In the genomic region with DNA sequence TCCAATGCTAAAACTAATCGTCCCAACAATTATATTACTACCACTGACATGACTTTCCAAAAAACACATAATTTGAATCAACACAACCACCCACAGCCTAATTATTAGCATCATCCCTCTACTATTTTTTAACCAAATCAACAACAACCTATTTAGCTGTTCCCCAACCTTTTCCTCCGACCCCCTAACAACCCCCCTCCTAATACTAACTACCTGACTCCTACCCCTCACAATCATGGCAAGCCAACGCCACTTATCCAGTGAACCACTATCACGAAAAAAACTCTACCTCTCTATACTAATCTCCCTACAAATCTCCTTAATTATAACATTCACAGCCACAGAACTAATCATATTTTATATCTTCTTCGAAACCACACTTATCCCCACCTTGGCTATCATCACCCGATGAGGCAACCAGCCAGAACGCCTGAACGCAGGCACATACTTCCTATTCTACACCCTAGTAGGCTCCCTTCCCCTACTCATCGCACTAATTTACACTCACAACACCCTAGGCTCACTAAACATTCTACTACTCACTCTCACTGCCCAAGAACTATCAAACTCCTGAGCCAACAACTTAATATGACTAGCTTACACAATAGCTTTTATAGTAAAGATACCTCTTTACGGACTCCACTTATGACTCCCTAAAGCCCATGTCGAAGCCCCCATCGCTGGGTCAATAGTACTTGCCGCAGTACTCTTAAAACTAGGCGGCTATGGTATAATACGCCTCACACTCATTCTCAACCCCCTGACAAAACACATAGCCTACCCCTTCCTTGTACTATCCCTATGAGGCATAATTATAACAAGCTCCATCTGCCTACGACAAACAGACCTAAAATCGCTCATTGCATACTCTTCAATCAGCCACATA, we compare ENCODE assay signal across 20 cellular contexts.
A peak's percentile ranks its signal among the peaks of the same experiment; 100 is the strongest.
DNase-seq lines count a peak whose midpoint lies in the region; ATAC-seq, FAIRE-seq and TF ChIP-seq lines count a peak whose summit lies in the region.
"Had no signal": no experiment of that assay in that cellular context is flagged by ENCODE, and none has a peak within 500 bp of the region (broad histone marks: within the 10 kb centered on the region; RNA-seq: fewer than 3 reads in every experiment).

No MANE protein-coding gene starts in this region.

- H3K27me3 ChIP-seq in HepG2 (ENCODE audit: control insufficient read depth in 1 of 2, insufficient read depth in 2 of 2, low read length in 2 of 2) (no peaks in the 10 kb centered on the region), right lobe of liver (no peaks in the 10 kb centered on the region), K562 (ENCODE audit: control insufficient read depth in 2 of 2, insufficient read depth in 2 of 2, low read length in 2 of 2) (no peaks in the 10 kb centered on the region)
- H3K27me3 ChIP-seq: BLaER1 treated with 17β-estradiol and CSF1 and Interleukin-3, amounts not matched to agents 10 nM and 100 nM had no signal

- TF ChIP-seq EP300 in HepG2 (IDR thresholded peaks at IDR 0.05; ENCODE audit: low read depth in 2 of 2, low read length in 2 of 2) (no peak), HepG2 (CRISPR knock-in tag; IDR thresholded peaks at IDR 0.05; ENCODE audit: borderline replicate concordance) (no peak), K562 (IDR thresholded peaks at IDR 0.05; ENCODE audit: low read length) (no peak)

- intact Hi-C loops in HepG2 (cut with micrococcal nuclease; ENCODE audit: unreplicated experiment): no loop called here
- intact Hi-C loops in right lobe of liver (cut with DNase I): no loop called here
- intact Hi-C loops in K562 (cut with micrococcal nuclease): no loop called here

- DNase-seq in HepG2 (ENCODE audit: low spot score): no peak
- DNase-seq in right lobe of liver: no peak
- no peak for DNase-seq in K562 (ENCODE audit: extremely low read depth in 1 of 4, low spot score in 3 of 4)
- no peak for DNase-seq in MV-4-11 (lab: John Stamatoyannopoulos, UW)
- DNase-seq: AML-193; Caco-2; Calu3; CD4-positive, alpha-beta T cell; CD8-positive, alpha-beta T cell; DMS79 treated with DMSO at 0.1 percent for 48 hours; GF-D8 had no signal

- no peak for ATAC-seq in HepG2
- ATAC-seq in right lobe of liver: no peak
- no peak for ATAC-seq in K562
- no peak for ATAC-seq in HG02852 (IDR thresholded peaks at IDR 0.05; ENCODE audit: unreplicated experiment)
- ATAC-seq: A549; CD8-positive, alpha-beta T cell had no signal

- no peak overlapping the region for H3K9ac ChIP-seq in HepG2 (ENCODE audit: insufficient read depth, low read depth, low read length)
- no peak overlapping the region for H3K9ac ChIP-seq in K562 (ENCODE audit: insufficient read depth in 1 of 2, low read depth in 2 of 2, low read length in 2 of 2)
- H3K9ac ChIP-seq: BLaER1 treated with 17β-estradiol and CSF1 and Interleukin-3, amounts not matched to agents 10 nM and 100 nM had no signal

- H3K4me1 ChIP-seq in HepG2 (ENCODE audit: insufficient read depth, low read length) (no peaks in the 10 kb centered on the region), right lobe of liver (no peaks in the 10 kb centered on the region), K562 (replicated peaks in 1 of 2; ENCODE audit: control insufficient read depth in 2 of 2, insufficient read depth in 2 of 2, low read length in 2 of 2) (no peaks in the 10 kb centered on the region)
- H3K4me1 ChIP-seq: A549; BLaER1 treated with 17β-estradiol and CSF1 and Interleukin-3, amounts not matched to agents 10 nM and 100 nM; Caco-2 had no signal

- FAIRE-seq in HepG2 (lab: Jason Lieb, UNC): no peak
- FAIRE-seq in K562 (lab: Jason Lieb, UNC): no peak
- FAIRE-seq: A549, D721Med, G401.6, GM12891, GM19239 had no signal

- in situ Hi-C loops in HepG2 (cut with HindIII; ENCODE audit: extremely low pct_ligation_motif_present, low pct_unique_long_range_greater_than_20kb): no loop called here
- in situ Hi-C loops in K562 (cut with MboI): no loop called here

- H3K27ac ChIP-seq in HepG2 (ENCODE audit: extremely low read length, insufficient read depth, low read length): no peak overlapping the region
- H3K27ac ChIP-seq in right lobe of liver: no peak overlapping the region
- no peak overlapping the region for H3K27ac ChIP-seq in K562 (ENCODE audit: extremely low read depth, low read depth, low read length)
- H3K27ac ChIP-seq: 22Rv1; A549; BLaER1 treated with 17β-estradiol and CSF1 and Interleukin-3, amounts not matched to agents 10 nM and 100 nM; C4-2B had no signal

- H3K36me3 ChIP-seq in HepG2 (replicated peaks in 1 of 2; ENCODE audit: control insufficient read depth in 1 of 2, insufficient read depth in 2 of 2, low read length in 2 of 2) (no peaks in the 10 kb centered on the region), right lobe of liver (no peaks in the 10 kb centered on the region), K562 (ENCODE audit: control insufficient read depth, insufficient read depth, low read length) (no peaks in the 10 kb centered on the region)
- H3K36me3 ChIP-seq: BLaER1 treated with 17β-estradiol and CSF1 and Interleukin-3, amounts not matched to agents 10 nM and 100 nM had no signal

- WGBS in HepG2 (ENCODE audit: low lambda C conversion rate): under 1% methylated on average over 17 of the region's 17 CpGs
- 0% methylated on average over 17 of the region's 17 CpGs for WGBS in right lobe of liver (ENCODE audit: insufficient coverage, low coverage, low lambda C conversion rate, missing lambda C conversion rate)
- WGBS in K562 (ENCODE audit: insufficient coverage, low coverage, missing lambda C conversion rate): under 1% methylated on average over 17 of the region's 17 CpGs

- no peaks in the 10 kb centered on the region for H3K79me2 ChIP-seq in HepG2 (ENCODE audit: insufficient read depth, low read length)
- H3K79me2 ChIP-seq in K562 (ENCODE audit: control insufficient read depth, insufficient read depth, low read length): no peaks in the 10 kb centered on the region

- TF ChIP-seq RAD21 in HepG2 (CRISPR knock-in tag; IDR thresholded peaks at IDR 0.05) (no peak), K562 (CRISPR knock-in tag; conservative IDR thresholded peaks at IDR 0.05 in 1 of 2, IDR thresholded peaks at IDR 0.05 in 1 of 2) (no peak)

- H3K9me3 ChIP-seq in HepG2 (ENCODE audit: low read length): no peaks in the 10 kb centered on the region
- no peaks in the 10 kb centered on the region for H3K9me3 ChIP-seq in right lobe of liver
- no peaks in the 10 kb centered on the region for H3K9me3 ChIP-seq in K562 (replicated peaks; ENCODE audit: control insufficient read depth, insufficient read depth, low read depth, low read length)
- H3K9me3 ChIP-seq: A549; BLaER1 treated with 17β-estradiol and CSF1 and Interleukin-3, amounts not matched to agents 10 nM and 100 nM; Caco-2 had no signal

- H2AFZ ChIP-seq in HepG2 (ENCODE audit: low read length): no peak overlapping the region
- H2AFZ ChIP-seq in K562 (ENCODE audit: low read depth, low read length): no peak overlapping the region

- H4K20me1 ChIP-seq in HepG2 (ENCODE audit: insufficient read depth, low read length) (no peaks in the 10 kb centered on the region), K562 (replicated peaks; ENCODE audit: control insufficient read depth, insufficient read depth, low read length) (no peaks in the 10 kb centered on the region)
- H4K20me1 ChIP-seq: BLaER1 treated with 17β-estradiol and CSF1 and Interleukin-3, amounts not matched to agents 10 nM and 100 nM had no signal

- CTCF ChIA-PET in HepG2 (lab: Yijun Ruan, JAX; ENCODE audit: low intra/inter-chr PET ratio, low total read pairs): interaction anchor here (8.0 kb wide), 1 partner anchor 8 kb away, joined by 518 read pairs; no protein-coding TSS in a partner anchor
- CTCF ChIA-PET in K562 (lab: Yijun Ruan, JAX; ENCODE audit: low intra/inter-chr PET ratio): interaction anchor here (7.2 kb wide), 1 partner anchor 7 kb away, joined by 1054 read pairs; no protein-coding TSS in a partner anchor

- H3K4me3 ChIP-seq in HepG2 (replicated peaks in 1 of 3; ENCODE audit: insufficient read depth in 1 of 3, low read depth in 2 of 3, low read length in 3 of 3): no peak overlapping the region
- H3K4me3 ChIP-seq in right lobe of liver: no peak overlapping the region
- no peak overlapping the region for H3K4me3 ChIP-seq in K562
- H3K4me3 ChIP-seq: A549; BLaER1 treated with 17β-estradiol and CSF1 and Interleukin-3, amounts not matched to agents 10 nM and 100 nM had no signal

- H3K4me2 ChIP-seq in HepG2 (ENCODE audit: low read depth, low read length): no peak overlapping the region
- H3K4me2 ChIP-seq in K562 (ENCODE audit: insufficient read depth, low read length): no peak overlapping the region
- H3K4me2 ChIP-seq: A549; BLaER1 treated with 17β-estradiol and CSF1 and Interleukin-3, amounts not matched to agents 10 nM and 100 nM had no signal

- TF ChIP-seq CTCF in HepG2 (CRISPR knock-in tag; IDR thresholded peaks at IDR 0.05): no peak
- no peak for TF ChIP-seq CTCF in right lobe of liver (IDR thresholded peaks at IDR 0.05)
- TF ChIP-seq CTCF in K562 (IDR thresholded peaks at IDR 0.05 in 2 of 3, conservative IDR thresholded peaks at IDR 0.05 in 1 of 3; ENCODE audit: insufficient read depth in 2 of 3, low read depth in 1 of 3, low read length in 3 of 3): no peak

- no peaks in the 10 kb centered on the region for H3K9me1 ChIP-seq in K562 (ENCODE audit: control insufficient read depth, insufficient read depth, low read length)

- POLR2A ChIA-PET in HepG2 (lab: Yijun Ruan, JAX) (interaction anchor here (7.4 kb wide), 1 partner anchor 7 kb away, joined by 3907 read pairs; no protein-coding TSS in a partner anchor), K562 (lab: Yijun Ruan, JAX) (interaction anchor here (9.0 kb wide), 1 partner anchor 7 kb away, joined by 53806 read pairs; no protein-coding TSS in a partner anchor)

- no peak for TF ChIP-seq POLR2A in HepG2 (IDR thresholded peaks at IDR 0.05; ENCODE audit: insufficient read depth in 1 of 2, low read depth in 2 of 2, low read length in 2 of 2)
- no peak for TF ChIP-seq POLR2A in right lobe of liver (IDR thresholded peaks at IDR 0.05)
- no peak for TF ChIP-seq POLR2A in K562 (conservative IDR thresholded peaks at IDR 0.05)

- BruUV-seq in HepG2 (replicated peaks; lab: Mats Ljungman, UMichigan) (no TSS peak), K562 (replicated peaks; lab: Mats Ljungman, UMichigan) (no TSS peak)

TF ChIP-seq in HepG2, 621 proteins besides CTCF, POLR2A, EP300 and RAD21 (continues in another document):
- TF ChIP-seq CENPX (CRISPR knock-in tag; IDR thresholded peaks at IDR 0.05) (no peak), RBM22 (optimal IDR thresholded peaks at IDR 0.05; ENCODE audit: low read length) (peak; percentile 66), ZNF629 (CRISPR knock-in tag; conservative IDR thresholded peaks at IDR 0.05) (no peak), ZNF468 (CRISPR knock-in tag; IDR thresholded peaks at IDR 0.05) (no peak), PCBP2 (optimal IDR thresholded peaks at IDR 0.05; ENCODE audit: low read depth, low read length, poor library complexity, severe bottlenecking) (peak; percentile 100)
